8 cellular contexts compared by ENCODE assay signal in genomic region chr12:40105515-40106201, GRCh38. TPM values are rescaled to one million over a fixed set of nuclear protein-coding genes. Genes with fewer than 3 reads are reported as not detected.
DNase-seq lines count a peak whose midpoint lies in the region; ATAC-seq, FAIRE-seq and TF ChIP-seq lines count a peak whose summit lies in the region.

SLC2A13 (minus strand) TSS chr12:40106081; CDS start chr12:40105808, 273 bp downstream.

- peak within 1 kb of the TSS; percentile 68; the same call in 1 of the 2 replicates for H3K9ac ChIP-seq in HUES48 (ENCODE audit: low read depth, low read length)

- no peak for TF ChIP-seq CTCF in DOHH2 (IDR thresholded peaks at IDR 0.05; ENCODE audit: low read depth, low read length, poor library complexity, severe bottlenecking)
- TF ChIP-seq CTCF in RWPE2 (IDR thresholded peaks at IDR 0.05; ENCODE audit: poor library complexity, severe bottlenecking) = no peak
- TF ChIP-seq CTCF in neutrophil (IDR thresholded peaks at IDR 0.05) = no peak
- no peak for TF ChIP-seq CTCF in subcutaneous adipose tissue (IDR thresholded peaks at IDR 0.05; ENCODE audit: low read depth)

- H3K4me2 ChIP-seq in DOHH2 (ENCODE audit: low read length) = peak within 1 kb of the TSS; percentile 59

- H3F3A ChIP-seq in DOHH2 (ENCODE audit: control insufficient read depth, insufficient read depth) = 0 out of 2 replicates have a peak, but pooled peaks cover 3% of the 10 kb centered on the region

- ATAC-seq in GM21515 (IDR thresholded peaks at IDR 0.05; ENCODE audit: unreplicated experiment) (peak; percentile 76), RWPE2 (ENCODE audit: low read depth) (peak; percentile 80)

- H3K4me1 ChIP-seq in DOHH2 (ENCODE audit: control insufficient read depth, low read length) (peaks cover 21% of the 10 kb centered on the region), HUES48 (ENCODE audit: control insufficient read depth, insufficient read depth, low read length) (peaks cover 21% of the 10 kb centered on the region), RWPE2 (ENCODE audit: insufficient read depth, poor library complexity, severe bottlenecking) (no peaks in the 10 kb centered on the region), neutrophil (ENCODE audit: control insufficient read depth in 1 of 2, insufficient read depth in 1 of 2, low read depth in 1 of 2, low read length in 1 of 2) (peaks cover 11 to 22% of the 10 kb centered on the region in 2 experiments)

- peak within 1 kb of the TSS; percentile 72 for H3K4me3 ChIP-seq in DOHH2 (ENCODE audit: low read length)
- H3K4me3 ChIP-seq in HUES48 (ENCODE audit: low read depth, low read length) = peak within 1 kb of the TSS; percentile 68
- H3K4me3 ChIP-seq in RWPE2 (ENCODE audit: severe bottlenecking) = peak within 1 kb of the TSS; percentile 67
- peak within 1 kb of the TSS; percentile 70 to 83 for H3K4me3 ChIP-seq in neutrophil (ENCODE audit: low read depth in 1 of 2, low read length in 1 of 2)

- FAIRE-seq in frontal cortex (lab: Jason Lieb, UNC) = no peak

- no peaks in the 10 kb centered on the region for H3K36me3 ChIP-seq in DOHH2 (ENCODE audit: control insufficient read depth, low read length)
- no peaks in the 10 kb centered on the region for H3K36me3 ChIP-seq in HUES48 (ENCODE audit: control insufficient read depth, insufficient read depth, low read length)
- H3K36me3 ChIP-seq in RWPE2 (ENCODE audit: low read depth) = no peaks in the 10 kb centered on the region
- no peaks in the 10 kb centered on the region for H3K36me3 ChIP-seq in neutrophil

- H3K79me2 ChIP-seq in DOHH2 (ENCODE audit: control insufficient read depth, low read length) = no peaks in the 10 kb centered on the region

- H3K27me3 ChIP-seq in DOHH2 (ENCODE audit: control insufficient read depth, low read length) (peaks cover 14% of the 10 kb centered on the region), HUES48 (ENCODE audit: control insufficient read depth, insufficient read depth, low read length) (peaks cover 14% of the 10 kb centered on the region), RWPE2 (ENCODE audit: insufficient read depth, poor library complexity, severe bottlenecking) (no peaks in the 10 kb centered on the region), neutrophil (peaks cover 17% of the 10 kb centered on the region)

- DNase-seq in RWPE2 (ENCODE audit: low spot score) (no peak), activated gamma-delta T cell treated with Interleukin-2 at 50 U/mL for 16 hours (peak; percentile 70), frontal cortex (ENCODE audit: low spot score in 2 of 2) (peak; percentile 93 to 95)

- H3K27ac ChIP-seq in DOHH2 (ENCODE audit: low read depth, low read length) (no peak within 1 kb of the TSS), HUES48 (ENCODE audit: low read depth, low read length) (no peak within 1 kb of the TSS), RWPE2 (ENCODE audit: poor library complexity, severe bottlenecking) (no peak within 1 kb of the TSS), neutrophil (peak within 1 kb of the TSS; percentile 52)

- H3K9me2 ChIP-seq in DOHH2 (replicated peaks; ENCODE audit: control insufficient read depth, low read length) = no peaks in the 10 kb centered on the region

- H4K20me1 ChIP-seq in DOHH2 (ENCODE audit: control insufficient read depth, insufficient read depth, low read depth, low read length) = no peaks in the 10 kb centered on the region; the same call in 1 of the 2 replicates

- H3K9me3 ChIP-seq in DOHH2 (ENCODE audit: control insufficient read depth, insufficient read depth, low read length) (no peaks in the 10 kb centered on the region), HUES48 (ENCODE audit: control insufficient read depth, insufficient read depth, low read length) (no peaks in the 10 kb centered on the region), RWPE2 (ENCODE audit: severe bottlenecking) (no peaks in the 10 kb centered on the region), neutrophil (no peaks in the 10 kb centered on the region)

RNA-seq across cellular contexts. Expression of gene SLC2A13, which starts in this region (rescaled TPM):
- 98.6 TPM for total RNA-seq in frontal cortex
- total RNA-seq in subcutaneous adipose tissue = 10 to 100 TPM; 18.4 to 32.0 (median 25.3) TPM
